ENCODE assay signal across 19 cellular contexts in the genomic region with DNA sequence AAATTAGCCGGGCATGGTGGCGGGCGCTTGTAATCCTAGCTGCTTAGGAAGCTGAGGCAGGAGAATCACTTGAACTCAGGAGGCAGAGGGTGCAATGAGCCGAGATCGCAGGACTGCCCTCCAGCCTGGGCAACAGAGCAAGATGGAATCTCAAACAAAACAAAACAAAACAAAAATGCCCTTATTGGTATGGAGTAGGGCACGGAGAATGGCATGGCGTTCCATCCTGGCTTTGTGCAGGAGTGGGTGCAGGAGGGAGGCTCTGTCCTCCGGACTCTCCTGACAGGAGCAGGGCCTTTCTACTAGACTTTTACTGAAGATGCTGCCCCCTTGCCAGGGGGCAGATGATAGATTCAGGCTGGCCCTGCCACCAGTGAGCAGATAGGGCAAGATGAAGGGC. TPM values are rescaled to one million over a fixed set of nuclear protein-coding genes. Genes with fewer than 3 reads are reported as not detected.
DNase-seq lines count a peak whose midpoint lies in the region; ATAC-seq, FAIRE-seq and TF ChIP-seq lines count a peak whose summit lies in the region.
"Had no signal": no experiment of that assay in that cellular context is flagged by ENCODE, and none has a peak within 500 bp of the region (broad histone marks: within the 10 kb centered on the region; RNA-seq: fewer than 3 reads in every experiment).

No MANE protein-coding gene starts in this region.

- no peaks in the 10 kb centered on the region for H3K36me3 Mint-ChIP-seq in astrocyte (ENCODE audit: low read depth, unreplicated experiment)
- H3K36me3 Mint-ChIP-seq: CD8-positive, alpha-beta T cell had no signal

- no peak overlapping the region for H3K4me3 ChIP-seq in astrocyte (ENCODE audit: insufficient read depth, low read depth, low read length)
- H3K4me3 ChIP-seq in stomach, result peak overlapping the region; percentile 44 to 69 (median 63)
- H3K4me3 ChIP-seq: GM12878, SK-N-MC had no signal

- 89 to 92% (median 91%) methylated on average over 8 of the region's 8 CpGs for WGBS in stomach, 5 donors

- H3K4me1 ChIP-seq in astrocyte (ENCODE audit: insufficient read depth, low read length) (no peaks in the 10 kb centered on the region), stomach (peaks cover 10 to 53% (median 26%) of the 10 kb centered on the region in 4 donors)
- H3K4me1 ChIP-seq: BE2C had no signal

- no peak for TF ChIP-seq CTCF in GM13977 (IDR thresholded peaks at IDR 0.05; ENCODE audit: extremely low read depth, insufficient read depth, missing control alignments)
- TF ChIP-seq CTCF in astrocyte (IDR thresholded peaks at IDR 0.05; ENCODE audit: insufficient read depth, low read depth, low read length), result no peak
- no peak for TF ChIP-seq CTCF in stomach (IDR thresholded peaks at IDR 0.05)

- no peaks in the 10 kb centered on the region for H3K79me2 ChIP-seq in astrocyte (ENCODE audit: insufficient read depth, low read length)

- H3K27ac ChIP-seq in astrocyte (ENCODE audit: low read depth, low read length) (no peak overlapping the region), stomach (peak overlapping the region in 1 of 5 donors; percentile 82)
- H3K27ac ChIP-seq: SK-N-MC had no signal

- H3K4me1 Mint-ChIP-seq in astrocyte (ENCODE audit: low read depth, unreplicated experiment), result no peaks in the 10 kb centered on the region

- H4K20me1 ChIP-seq in astrocyte (ENCODE audit: insufficient read depth, low read length), result no peaks in the 10 kb centered on the region

- H3K9me3 ChIP-seq in astrocyte (ENCODE audit: insufficient read depth, low read depth, low read length) (no peaks in the 10 kb centered on the region), stomach (no peaks in the 10 kb centered on the region)
- H3K9me3 ChIP-seq: BE2C had no signal

- peaks cover 32% of the 10 kb centered on the region for H3K27me3 ChIP-seq in astrocyte (ENCODE audit: insufficient read depth, low read length)
- peaks cover 0 to 37% (median 10%) of the 10 kb centered on the region in 3 donors for H3K27me3 ChIP-seq in stomach

- H3K4me3 Mint-ChIP-seq in astrocyte (ENCODE audit: unreplicated experiment), result no peak overlapping the region
- H3K4me3 Mint-ChIP-seq: CD8-positive, alpha-beta T cell had no signal

- ATAC-seq in left lobe of liver, result no peak
- no peak for ATAC-seq in HG03565 (IDR thresholded peaks at IDR 0.05; ENCODE audit: unreplicated experiment)
- ATAC-seq: CD8-positive, alpha-beta T cell; GM12878; Right ventricle myocardium inferior had no signal

- H3K27ac Mint-ChIP-seq in astrocyte (ENCODE audit: unreplicated experiment), result peak overlapping the region; percentile 34
- H3K27ac Mint-ChIP-seq: CD8-positive, alpha-beta T cell had no signal

- H2AFZ ChIP-seq in astrocyte (ENCODE audit: low read depth, low read length), result no peak overlapping the region

- H3K9me3 Mint-ChIP-seq in astrocyte (ENCODE audit: unreplicated experiment), result no peaks in the 10 kb centered on the region
- H3K9me3 Mint-ChIP-seq: CD8-positive, alpha-beta T cell had no signal

- FAIRE-seq in astrocyte (lab: Jason Lieb, UNC) (no peak), H54 (lab: Jason Lieb, UNC) (no peak)
- FAIRE-seq: GM12878, GM19239 had no signal

- H3K4me2 ChIP-seq in astrocyte (ENCODE audit: low read length), result no peak overlapping the region

- H3K36me3 ChIP-seq in astrocyte (ENCODE audit: insufficient read depth, low read length), result no peaks in the 10 kb centered on the region
- no peaks in the 10 kb centered on the region for H3K36me3 ChIP-seq in stomach
- H3K36me3 ChIP-seq: BE2C had no signal

- peak; percentile 1 for DNase-seq in GM13977 (ENCODE audit: low spot score)
- DNase-seq in astrocyte (ENCODE audit: low read depth), result no peak
- peak; percentile 23 for DNase-seq in left lobe of liver (ENCODE audit: low spot score)
- DNase-seq in stomach, result no peak
- DNase-seq in Ammon's horn (ENCODE audit: low spot score), result no peak
- DNase-seq in NCI-H1417 treated with DMSO at 0.1 percent for 48 hours (lab: John Stamatoyannopoulos, UW), result no peak
- no peak for DNase-seq in H54 (ENCODE audit: insufficient read length, low spot score)
- DNase-seq: BE2C; CD8-positive, alpha-beta T cell; DMS153; KG1; NCI-H1092 treated with DMSO at 0.1 percent for 48 hours; NCI-H1694 treated with DMSO at 0.1 percent for 48 hours had no signal

- H3K9ac ChIP-seq in astrocyte (ENCODE audit: low read length), result no peak overlapping the region

- in situ Hi-C loops in GM13977 (cut with MboI; ENCODE audit: low pct_unique_long_range_greater_than_20kb, low sequenced_read_pairs, unreplicated experiment), result no loop called here

- intact Hi-C loops in stomach (cut with DNase I; ENCODE audit: low total_unique reads), result no loop called here

- no peak for TF ChIP-seq POLR2A in stomach (IDR thresholded peaks at IDR 0.05)
- no peak for TF ChIP-seq POLR2A in H54 (IDR thresholded peaks at IDR 0.05; ENCODE audit: low read depth, low read length)

- H3K27me3 Mint-ChIP-seq in astrocyte (ENCODE audit: low read depth, unreplicated experiment), result peaks cover 52% of the 10 kb centered on the region

- no peak for TF ChIP-seq EP300 in stomach (IDR thresholded peaks at IDR 0.05)

RNA-seq across cellular contexts. Expression of a gene that starts 1.0 kb away (rescaled TPM):
- total RNA-seq in astrocyte (not detected in 2 replicates), left lobe of liver (not detected), stomach (100 to 1,000 TPM in 1 of 5 donors, 1 to 10 TPM in 1, under 1 TPM in 2, not detected in 1; 0.55 to 130 (median 5.2) TPM)
- 1 to 10 TPM in 2 of 3 donors, under 1 TPM in 1; 0.76 to 5.7 (median 1.6) TPM for polyA plus RNA-seq in stomach
- total RNA-seq: CD8-positive, alpha-beta T cell; GM12878; M059J; Right ventricle myocardium inferior had no signal
- polyA plus RNA-seq: GM12878 had no signal

RNA-seq across cellular contexts. Expression of a gene that starts 17.3 kb away (rescaled TPM):
- not detected in 2 replicates for total RNA-seq in astrocyte
- not detected for total RNA-seq in left lobe of liver
- not detected for total RNA-seq in stomach
- not detected for polyA plus RNA-seq in stomach
- total RNA-seq: CD8-positive, alpha-beta T cell; GM12878; M059J; Right ventricle myocardium inferior had no signal
- polyA plus RNA-seq: GM12878 had no signal

RNA-seq across cellular contexts. Expression of a gene that starts 57.9 kb away (rescaled TPM):
- total RNA-seq in astrocyte (0.53 and 1.4 TPM in 2 replicates), left lobe of liver (31.6 TPM), stomach (10 to 100 TPM in 1 of 5 donors, 1 to 10 TPM in 3, not detected in 1; 1.1 to 26.1 (median 2.2) TPM)
- 1 to 10 TPM in 2 of 3 donors, not detected in 1; 2.6 to 4.4 TPM for polyA plus RNA-seq in stomach
- total RNA-seq: CD8-positive, alpha-beta T cell; Right ventricle myocardium inferior had no signal

Comparison
In these comparisons a context has a peak if more than half of its experiments do, and no peak if none do; other contexts are left out.
1. DNase-seq: peak in GM13977 (single experiment) and left lobe of liver (single experiment); none in astrocyte (single experiment), stomach (single experiment), Ammon's horn (single experiment), NCI-H1417 treated with DMSO at 0.1 percent for 48 hours (single experiment) and H54 (single experiment).